ENCODE assay signal across 11 cellular contexts in genomic region chr3:183536238-183536880, GRCh38. TPM values are rescaled to one million over a fixed set of nuclear protein-coding genes. Genes with fewer than 3 reads are reported as not detected.
DNase-seq lines count a peak whose midpoint lies in the region; ATAC-seq and TF ChIP-seq lines count a peak whose summit lies in the region.
"Had no signal": no experiment of that assay in that cellular context is flagged by ENCODE, and none has a peak within 500 bp of the region (broad histone marks: within the 10 kb centered on the region; RNA-seq: fewer than 3 reads in every experiment).

No MANE protein-coding gene starts in this region.

- ATAC-seq in activated CD8-positive, alpha-beta T cell treated with anti-CD3 and anti-CD28 coated beads for 36 hours = peak; percentile 12
- no peak for ATAC-seq in activated CD8-positive, alpha-beta T cell treated with anti-CD3 and anti-CD28 coated beads, Interleukin-2, amount 10 ng/mL, durations not matched to agents 7 days and 5 days
- ATAC-seq in HG02571 (IDR thresholded peaks at IDR 0.05; ENCODE audit: unreplicated experiment) = peak; percentile 66
- peak; percentile 72 for ATAC-seq in HG03565 (IDR thresholded peaks at IDR 0.05; ENCODE audit: unreplicated experiment)

- no peak overlapping the region for H3K27ac Mint-ChIP-seq in activated CD8-positive, alpha-beta T cell treated with anti-CD3 and anti-CD28 coated beads for 36 hours
- no peak overlapping the region for H3K27ac Mint-ChIP-seq in activated CD8-positive, alpha-beta T cell treated with anti-CD3 and anti-CD28 coated beads, Interleukin-2, amount 10 ng/mL, durations not matched to agents 7 days and 5 days

- DNase-seq in activated CD8-positive, alpha-beta T cell treated with anti-CD3 and anti-CD28 coated beads for 36 hours = no peak
- DNase-seq in activated CD8-positive, alpha-beta T cell treated with anti-CD3 and anti-CD28 coated beads, Interleukin-2, amount 10 ng/mL, durations not matched to agents 7 days and 5 days = no peak
- no peak for DNase-seq in spleen
- no peak for DNase-seq in DMS53 (lab: John Stamatoyannopoulos, UW)
- DNase-seq in GF-D8 (lab: John Stamatoyannopoulos, UW) = no peak
- DNase-seq in NCI-H748 (lab: John Stamatoyannopoulos, UW; ENCODE audit: unreplicated experiment) = no peak
- DNase-seq: activated T-cell treated with anti-CD3 and anti-CD28 coated beads for 4 hours, dermis blood vessel endothelial cell had no signal

- 76 to 93% (median 81%) methylated on average over 6 to 9 of the region's 9 CpGs for WGBS in spleen, 5 donors

- H3K27me3 ChIP-seq in spleen (replicated peaks in 1 of 7) = no peaks in the 10 kb centered on the region

- POLR2A ChIA-PET in activated CD8-positive, alpha-beta T cell treated with anti-CD3 and anti-CD28 coated beads for 36 hours (lab: Charles Lee) = interaction anchor here (1.0 to 1.3 kb wide), 2 partner anchors 8 to 15 kb away, joined by 3 to 4 read pairs; no protein-coding TSS in a partner anchor
- POLR2A ChIA-PET in activated CD8-positive, alpha-beta T cell treated with anti-CD3 and anti-CD28 coated beads, Interleukin-2, amount 10 ng/mL, durations not matched to agents 7 days and 5 days (lab: Charles Lee) = interaction anchor here (0.5 to 0.7 kb wide), 2 partner anchors 19 to 23 kb away, joined by 3 to 6 read pairs; partner anchors contain the start of gene KLHL6

- peak overlapping the region in 1 of 8 donors; percentile 4 for H3K4me3 ChIP-seq in spleen

- no peaks in the 10 kb centered on the region for H3K9me3 Mint-ChIP-seq in activated CD8-positive, alpha-beta T cell treated with anti-CD3 and anti-CD28 coated beads for 36 hours
- H3K9me3 Mint-ChIP-seq in activated CD8-positive, alpha-beta T cell treated with anti-CD3 and anti-CD28 coated beads, Interleukin-2, amount 10 ng/mL, durations not matched to agents 7 days and 5 days (ENCODE audit: insufficient read depth) = no peaks in the 10 kb centered on the region

- no peak overlapping the region for H3K4me3 Mint-ChIP-seq in activated CD8-positive, alpha-beta T cell treated with anti-CD3 and anti-CD28 coated beads for 36 hours
- H3K4me3 Mint-ChIP-seq in activated CD8-positive, alpha-beta T cell treated with anti-CD3 and anti-CD28 coated beads, Interleukin-2, amount 10 ng/mL, durations not matched to agents 7 days and 5 days = no peak overlapping the region

- intact Hi-C loops in activated CD8-positive, alpha-beta T cell treated with anti-CD3 and anti-CD28 coated beads for 36 hours (cut with micrococcal nuclease) = no loop called here
- intact Hi-C loops in spleen (cut with DNase I; ENCODE audit: low total_unique reads) = no loop called here

- peaks cover 11 to 92% (median 67%) of the 10 kb centered on the region in 6 donors for H3K4me1 ChIP-seq in spleen

- H3K9me3 ChIP-seq in spleen = no peaks in the 10 kb centered on the region

- peaks cover 20% of the 10 kb centered on the region for H3K36me3 Mint-ChIP-seq in activated CD8-positive, alpha-beta T cell treated with anti-CD3 and anti-CD28 coated beads for 36 hours (ENCODE audit: low read depth)
- peaks cover 18% of the 10 kb centered on the region for H3K36me3 Mint-ChIP-seq in activated CD8-positive, alpha-beta T cell treated with anti-CD3 and anti-CD28 coated beads, Interleukin-2, amount 10 ng/mL, durations not matched to agents 7 days and 5 days (ENCODE audit: low read depth)

- CTCF ChIA-PET in activated CD8-positive, alpha-beta T cell treated with anti-CD3 and anti-CD28 coated beads for 36 hours (lab: Charles Lee) = interaction anchor here (1.0 kb wide), 1 partner anchor 20 kb away, joined by 3 read pairs; no protein-coding TSS in a partner anchor
- CTCF ChIA-PET in activated CD8-positive, alpha-beta T cell treated with anti-CD3 and anti-CD28 coated beads, Interleukin-2, amount 10 ng/mL, durations not matched to agents 7 days and 5 days (lab: Charles Lee) = interaction anchor here (1.1 kb wide), 1 partner anchor 34 kb away, joined by 4 read pairs; no protein-coding TSS in a partner anchor

- no peaks in the 10 kb centered on the region for H3K36me3 ChIP-seq in spleen

- no peaks in the 10 kb centered on the region for H3K27me3 Mint-ChIP-seq in activated CD8-positive, alpha-beta T cell treated with anti-CD3 and anti-CD28 coated beads for 36 hours
- no peaks in the 10 kb centered on the region for H3K27me3 Mint-ChIP-seq in activated CD8-positive, alpha-beta T cell treated with anti-CD3 and anti-CD28 coated beads, Interleukin-2, amount 10 ng/mL, durations not matched to agents 7 days and 5 days (ENCODE audit: low read depth)

- TF ChIP-seq CTCF in activated CD8-positive, alpha-beta T cell treated with anti-CD3 and anti-CD28 coated beads for 36 hours (IDR thresholded peaks at IDR 0.05) = no peak
- TF ChIP-seq CTCF in spleen (IDR thresholded peaks at IDR 0.05 in 8 of 11, conservative IDR thresholded peaks at IDR 0.05 in 3 of 11) = no peak

- H3K27ac ChIP-seq in spleen = peak overlapping the region in 7 of 8 donors; percentile 45 to 83 (median 72)

- TF ChIP-seq POLR2A in spleen (IDR thresholded peaks at IDR 0.05) = no peak

- peaks cover 61% of the 10 kb centered on the region for H3K4me1 Mint-ChIP-seq in activated CD8-positive, alpha-beta T cell treated with anti-CD3 and anti-CD28 coated beads for 36 hours (ENCODE audit: low read depth)
- H3K4me1 Mint-ChIP-seq in activated CD8-positive, alpha-beta T cell treated with anti-CD3 and anti-CD28 coated beads, Interleukin-2, amount 10 ng/mL, durations not matched to agents 7 days and 5 days (ENCODE audit: low read depth) = peaks cover 60% of the 10 kb centered on the region

RNA-seq across cellular contexts. Expression of gene KLHL6, which starts 19.1 kb away (rescaled TPM):
- 10 to 100 TPM; 32.4 to 32.6 TPM for total RNA-seq in activated CD8-positive, alpha-beta T cell treated with anti-CD3 and anti-CD28 coated beads for 36 hours
- 10 to 100 TPM; 27.4 to 27.8 TPM for total RNA-seq in activated CD8-positive, alpha-beta T cell treated with anti-CD3 and anti-CD28 coated beads, Interleukin-2, amount 10 ng/mL, durations not matched to agents 7 days and 5 days
- total RNA-seq in spleen = 10 to 100 TPM; 29.4 to 51.8 (median 37.3) TPM
- polyA plus RNA-seq in spleen = 10 to 100 TPM; 10.8 to 15.4 (median 15.0) TPM
- total RNA-seq: osteocyte had no signal
